ENCODE assay signal across 9 cellular contexts in genomic region chrX:67555578-67556203, GRCh38. TPM values are rescaled to one million over a fixed set of nuclear protein-coding genes. Genes with fewer than 3 reads are reported as not detected.
A peak's percentile ranks its signal among the peaks of the same experiment; 100 is the strongest.
DNase-seq lines count a peak whose midpoint lies in the region; ATAC-seq lines count a peak whose summit lies in the region.
"Had no signal": no experiment of that assay in that cellular context is flagged by ENCODE, and none has a peak within 500 bp of the region (broad histone marks: within the 10 kb centered on the region; RNA-seq: fewer than 3 reads in every experiment).

No MANE protein-coding gene starts in this region.

- ATAC-seq in activated CD4-positive, alpha-beta T cell treated with anti-CD3 and anti-CD28 coated beads for 36 hours, result no peak
- ATAC-seq in HG03354 (IDR thresholded peaks at IDR 0.05; ENCODE audit: poor library complexity, severe bottlenecking, unreplicated experiment) (peak; percentile 71), HG03196 (IDR thresholded peaks at IDR 0.05; ENCODE audit: unreplicated experiment) (no peak)
- ATAC-seq: activated T-cell treated with anti-CD3 and anti-CD28 coated beads, Interleukin-2, amount 50 U/mL, for 72 hours had no signal

- no peak overlapping the region for H3K4me3 Mint-ChIP-seq in activated CD4-positive, alpha-beta T cell treated with anti-CD3 and anti-CD28 coated beads for 36 hours
- H3K4me3 Mint-ChIP-seq: activated T-cell treated with anti-CD3 and anti-CD28 coated beads, Interleukin-2, amount 50 U/mL, for 72 hours had no signal

- intact Hi-C loops in activated CD4-positive, alpha-beta T cell treated with anti-CD3 and anti-CD28 coated beads for 36 hours (cut with DNase I, micrococcal nuclease), result no loop called here

- CTCF ChIA-PET in activated CD4-positive, alpha-beta T cell treated with anti-CD3 and anti-CD28 coated beads for 36 hours (lab: Charles Lee), result no interaction called here

- no peaks in the 10 kb centered on the region for H3K36me3 Mint-ChIP-seq in activated CD4-positive, alpha-beta T cell treated with anti-CD3 and anti-CD28 coated beads for 36 hours (ENCODE audit: low read depth)

- DNase-seq in activated CD4-positive, alpha-beta T cell treated with anti-CD3 and anti-CD28 coated beads for 36 hours, result peak; percentile 28
- DNase-seq in activated CD4-positive, alpha-beta T cell treated with anti-CD3 and anti-CD28 coated beads for 1 hour, result no peak
- DNase-seq in amniotic epithelial cell (ENCODE audit: low read depth), result peak; percentile 3
- peak; percentile 62 for DNase-seq in kidney tubule cell (ENCODE audit: low spot score)
- no peak for DNase-seq in COR-L47 (lab: John Stamatoyannopoulos, UW)
- no peak for DNase-seq in GM19240 (ENCODE audit: insufficient read length, low spot score)

- no peaks in the 10 kb centered on the region for H3K27me3 Mint-ChIP-seq in activated CD4-positive, alpha-beta T cell treated with anti-CD3 and anti-CD28 coated beads for 36 hours

- H3K27ac Mint-ChIP-seq in activated CD4-positive, alpha-beta T cell treated with anti-CD3 and anti-CD28 coated beads for 36 hours, result no peak overlapping the region
- H3K27ac Mint-ChIP-seq: activated T-cell treated with anti-CD3 and anti-CD28 coated beads, Interleukin-2, amount 50 U/mL, for 72 hours had no signal

- H3K4me1 Mint-ChIP-seq in activated CD4-positive, alpha-beta T cell treated with anti-CD3 and anti-CD28 coated beads for 36 hours, result no peaks in the 10 kb centered on the region

- POLR2A ChIA-PET in activated CD4-positive, alpha-beta T cell treated with anti-CD3 and anti-CD28 coated beads for 36 hours (lab: Charles Lee), result no interaction called here

- H3K9me3 Mint-ChIP-seq in activated CD4-positive, alpha-beta T cell treated with anti-CD3 and anti-CD28 coated beads for 36 hours (ENCODE audit: low read depth), result no peaks in the 10 kb centered on the region
- H3K9me3 Mint-ChIP-seq: activated T-cell treated with anti-CD3 and anti-CD28 coated beads, Interleukin-2, amount 50 U/mL, for 72 hours had no signal

RNA-seq across cellular contexts. Expression of gene AR, which starts 11.9 kb away (rescaled TPM):
- not detected for total RNA-seq in activated CD4-positive, alpha-beta T cell treated with anti-CD3 and anti-CD28 coated beads for 36 hours

Comparison
In these comparisons a context has a peak if more than half of its experiments do, and no peak if none do; other contexts are left out.
1. DNase-seq: peak in activated CD4-positive, alpha-beta T cell treated with anti-CD3 and anti-CD28 coated beads for 36 hours (single experiment), amniotic epithelial cell (single experiment) and kidney tubule cell (single experiment); none in activated CD4-positive, alpha-beta T cell treated with anti-CD3 and anti-CD28 coated beads for 1 hour (single experiment), COR-L47 (single experiment) and GM19240 (single experiment).